18 cellular contexts compared by ENCODE assay signal in the genomic region with DNA sequence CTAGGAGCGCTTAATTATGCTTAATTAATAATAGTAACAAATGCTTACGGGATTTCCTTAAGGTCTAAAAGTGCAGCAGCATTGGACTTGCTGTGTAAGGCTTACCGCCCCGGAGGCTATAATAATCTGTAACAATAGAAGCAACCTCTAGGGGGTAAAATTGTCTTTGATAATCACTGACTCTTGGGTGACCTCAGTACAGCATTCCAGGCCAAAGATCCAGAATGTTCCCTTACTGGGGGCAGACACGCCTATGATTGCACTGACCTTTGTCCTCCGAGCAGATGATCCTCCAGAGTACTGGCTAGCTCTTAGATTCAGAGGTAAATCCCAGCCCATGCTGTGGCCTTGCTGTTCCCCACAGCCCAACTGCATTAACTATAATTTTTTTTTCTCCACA. TPM values are rescaled to one million over a fixed set of nuclear protein-coding genes. Genes with fewer than 3 reads are reported as not detected.
DNase-seq lines count a peak whose midpoint lies in the region; ATAC-seq, FAIRE-seq and TF ChIP-seq lines count a peak whose summit lies in the region.
"Had no signal": no experiment of that assay in that cellular context is flagged by ENCODE, and none has a peak within 500 bp of the region (broad histone marks: within the 10 kb centered on the region; RNA-seq: fewer than 3 reads in every experiment).

No MANE protein-coding gene starts in this region.

- BruUV-seq in MCF 10A (replicated peaks; lab: Mats Ljungman, UMichigan) (no TSS peak), mammary epithelial cell (replicated peaks; lab: Mats Ljungman, UMichigan) (no TSS peak)

- no peak overlapping the region for H3K9ac ChIP-seq in mammary epithelial cell (ENCODE audit: insufficient read depth, low read length)
- no peak overlapping the region for H3K9ac ChIP-seq in liver (ENCODE audit: low read depth in 1 of 2, low read length in 2 of 2)

- in situ Hi-C loops in mammary epithelial cell (cut with MboI; ENCODE audit: low sequenced_read_pairs in 2 of 2): no loop called here

- H3K4me3 ChIP-seq in mammary epithelial cell (replicated peaks in 1 of 3; ENCODE audit: insufficient read depth in 1 of 3, low read depth in 2 of 3, low read length in 3 of 3) (no peak overlapping the region), breast epithelium (no peak overlapping the region), liver (ENCODE audit: low read depth in 1 of 3, low read length in 3 of 3) (no peak overlapping the region)
- H3K4me3 ChIP-seq: PC-9, skin epidermis, thoracic aorta had no signal

- no peak overlapping the region for H3K27ac ChIP-seq in mammary epithelial cell (ENCODE audit: insufficient read depth, low read depth, low read length)
- H3K27ac ChIP-seq in breast epithelium: peak overlapping the region; percentile 23 to 45
- H3K27ac ChIP-seq in liver (ENCODE audit: low read depth in 1 of 2, low read length in 2 of 2): no peak overlapping the region
- H3K27ac ChIP-seq: PC-9, thoracic aorta had no signal

- CTCF ChIA-PET in MCF 10A (lab: Yijun Ruan, JAX): interaction anchor here (0.7 kb wide), 1 partner anchor 608 kb away, joined by 3 read pairs; no protein-coding TSS in a partner anchor
- CTCF ChIA-PET in mammary epithelial cell (lab: Charles Lee; ENCODE audit: low non-redundant PET): no interaction called here

- DNase-seq in MCF 10A (ENCODE audit: unreplicated experiment) (no peak), mammary epithelial cell (no peak), breast epithelium (ENCODE audit: low spot score in 2 of 2) (no peak), SHP77 treated with DMSO at 0.1 percent for 48 hours (lab: John Stamatoyannopoulos, UW) (no peak), GM12891 (ENCODE audit: insufficient read length, low spot score) (no peak), amniotic stem cell (lab: John Stamatoyannopoulos, UW) (no peak)
- DNase-seq: ACHN; activated CD4-positive, alpha-beta memory T cell treated with anti-CD3 and anti-CD28 coated beads for 36 hours; activated effector memory CD4-positive, alpha-beta T cell treated with anti-CD3 and anti-CD28 coated beads, Interleukin-2, amount 50 U/mL, for 16 hours; DND-41; islet precursor cell; PC-9 had no signal

- TF ChIP-seq CTCF in MCF 10A (IDR thresholded peaks at IDR 0.05; ENCODE audit: unreplicated experiment): no peak
- no peak for TF ChIP-seq CTCF in mammary epithelial cell (conservative IDR thresholded peaks at IDR 0.05 in 1 of 2, IDR thresholded peaks at IDR 0.05 in 1 of 2; ENCODE audit: extremely low read depth in 1 of 2, insufficient read depth in 1 of 2, low read depth in 1 of 2, low read length in 2 of 2)
- TF ChIP-seq CTCF in breast epithelium (IDR thresholded peaks at IDR 0.05): peak in 1 of 3 donors; percentile 35
- no peak for TF ChIP-seq CTCF in liver (IDR thresholded peaks at IDR 0.05; ENCODE audit: low read depth, low read length, missing input control)

- WGBS in mammary epithelial cell (ENCODE audit: low coverage, missing lambda C conversion rate): 83% methylated on average over 6 of the region's 6 CpGs
- whole genome bisulfite sequencing in liver: 69% methylated on average over 6 of the region's 6 CpGs

- H3K36me3 Mint-ChIP-seq in MCF 10A (ENCODE audit: insufficient read depth, unreplicated experiment): peaks cover 40% of the 10 kb centered on the region

- H3K9me3 Mint-ChIP-seq in MCF 10A (ENCODE audit: unreplicated experiment): no peaks in the 10 kb centered on the region
- H3K9me3 Mint-ChIP-seq: activated CD4-positive, alpha-beta memory T cell treated with anti-CD3 and anti-CD28 coated beads for 36 hours; nephron had no signal

- ATAC-seq in GM21447 (IDR thresholded peaks at IDR 0.05; ENCODE audit: unreplicated experiment): no peak

- FAIRE-seq in GM12891 (lab: Jason Lieb, UNC): no peak
- FAIRE-seq: colon had no signal

- no peaks in the 10 kb centered on the region for H3K27me3 Mint-ChIP-seq in MCF 10A (ENCODE audit: insufficient read depth, unreplicated experiment)
- H3K27me3 Mint-ChIP-seq: activated CD4-positive, alpha-beta memory T cell treated with anti-CD3 and anti-CD28 coated beads for 36 hours had no signal

- intact Hi-C loops in MCF 10A (cut with micrococcal nuclease): no loop called here
- intact Hi-C loops in mammary epithelial cell (cut with micrococcal nuclease): no loop called here
- intact Hi-C loops in breast epithelium (cut with DNase I; ENCODE audit: low total_unique reads): no loop called here

- H3K36me3 ChIP-seq in mammary epithelial cell (ENCODE audit: insufficient read depth, low read length) (peaks cover 28% of the 10 kb centered on the region), breast epithelium (peaks cover 7% of the 10 kb centered on the region), liver (ENCODE audit: control insufficient read depth in 4 of 4, insufficient read depth in 3 of 4, low read depth in 1 of 4, low read length in 3 of 4) (peaks cover 0 to 28% (median 21%) of the 10 kb centered on the region in 4 donors)

- dilution Hi-C loops in mammary epithelial cell (cut with HindIII; ENCODE audit: low sequenced_read_pairs): no loop called here

- H4K20me1 ChIP-seq in mammary epithelial cell (ENCODE audit: insufficient read depth, low read length): no peaks in the 10 kb centered on the region

- H3K27me3 ChIP-seq in mammary epithelial cell (ENCODE audit: insufficient read depth, low read length): no peaks in the 10 kb centered on the region
- H3K27me3 ChIP-seq in breast epithelium: no peaks in the 10 kb centered on the region
- H3K27me3 ChIP-seq in liver (ENCODE audit: control insufficient read depth in 4 of 4, insufficient read depth in 4 of 4, low read length in 3 of 4): no peaks in the 10 kb centered on the region

- POLR2A ChIA-PET in MCF 10A (lab: Yijun Ruan, JAX): no interaction called here

- TF ChIP-seq RAD21 in liver (IDR thresholded peaks at IDR 0.05): peak; percentile 42 to 50

- peak overlapping the region; percentile 39 for H3K27ac Mint-ChIP-seq in MCF 10A (ENCODE audit: low read depth, unreplicated experiment)
- H3K27ac Mint-ChIP-seq: activated CD4-positive, alpha-beta memory T cell treated with anti-CD3 and anti-CD28 coated beads for 36 hours; nephron had no signal

- H3K4me1 ChIP-seq in mammary epithelial cell (ENCODE audit: insufficient read depth, low read length) (no peaks in the 10 kb centered on the region), breast epithelium (no peaks in the 10 kb centered on the region), liver (ENCODE audit: control insufficient read depth in 4 of 4, insufficient read depth in 4 of 4, low read length in 3 of 4) (peaks cover 0 to 2% (median 0%) of the 10 kb centered on the region in 4 donors)

- no peak overlapping the region for H3K4me2 ChIP-seq in mammary epithelial cell (ENCODE audit: insufficient read depth, low read depth, low read length)
- H3K4me2 ChIP-seq: PC-9 had no signal

- H3K4me1 Mint-ChIP-seq in MCF 10A (ENCODE audit: insufficient read depth, unreplicated experiment): no peaks in the 10 kb centered on the region
- H3K4me1 Mint-ChIP-seq: nephron had no signal

- H3K9me3 ChIP-seq in mammary epithelial cell (replicated peaks; ENCODE audit: insufficient read depth, low read length): no peaks in the 10 kb centered on the region
- H3K9me3 ChIP-seq in breast epithelium: no peaks in the 10 kb centered on the region
- H3K9me3 ChIP-seq in liver (ENCODE audit: control insufficient read depth in 4 of 4, low read length in 3 of 4): no peaks in the 10 kb centered on the region
- H3K9me3 ChIP-seq: thoracic aorta had no signal

- no peaks in the 10 kb centered on the region for H3K79me2 ChIP-seq in mammary epithelial cell (ENCODE audit: insufficient read depth, low read length)

- TF ChIP-seq POLR2A in breast epithelium (IDR thresholded peaks at IDR 0.05) (no peak), GM12891 (IDR thresholded peaks at IDR 0.05; ENCODE audit: low read depth, low read length) (no peak)

- no peak overlapping the region for H3K4me3 Mint-ChIP-seq in MCF 10A (ENCODE audit: unreplicated experiment)
- H3K4me3 Mint-ChIP-seq: activated CD4-positive, alpha-beta memory T cell treated with anti-CD3 and anti-CD28 coated beads for 36 hours; nephron had no signal

- no peak overlapping the region for H2AFZ ChIP-seq in mammary epithelial cell (ENCODE audit: low read depth, low read length)
- H2AFZ ChIP-seq: PC-9 had no signal

TF ChIP-seq in liver, 16 proteins besides CTCF, POLR2A, EP300 and RAD21 (continues in another document):
- TF ChIP-seq NR2F2 (IDR thresholded peaks at IDR 0.05) (peak; percentile 86), FOXA2 (IDR thresholded peaks at IDR 0.05) (no peak), GABPA (IDR thresholded peaks at IDR 0.05 in 1 of 2, conservative IDR thresholded peaks at IDR 0.05 in 1 of 2) (no peak), SP1 (IDR thresholded peaks at IDR 0.05) (peak; percentile 74), EGR1 (IDR thresholded peaks at IDR 0.05; ENCODE audit: low read depth in 2 of 2) (no peak), JUND (IDR thresholded peaks at IDR 0.05) (no peak), TAF1 (conservative IDR thresholded peaks at IDR 0.05) (no peak)

TF ChIP-seq in GM12891, 5 proteins besides CTCF, POLR2A, EP300 and RAD21:
- no peak for TF ChIP-seq SPI1 (IDR thresholded peaks at IDR 0.05; ENCODE audit: low read depth, low read length)
- no peak for TF ChIP-seq POLR2AphosphoS5 (IDR thresholded peaks at IDR 0.05; ENCODE audit: low read depth, low read length)
- TF ChIP-seq PAX5 (IDR thresholded peaks at IDR 0.05; ENCODE audit: insufficient read depth, low read length, severe bottlenecking): no peak
- TF ChIP-seq TAF1 (IDR thresholded peaks at IDR 0.05; ENCODE audit: low read depth, low read length): no peak
- TF ChIP-seq POU2F2 (IDR thresholded peaks at IDR 0.05; ENCODE audit: low read depth, low read length): no peak

RNA-seq across cellular contexts. Expression of a gene that starts 16.5 kb away (rescaled TPM):
- total RNA-seq in MCF 10A (2022) (40.0 and 41.4 TPM in 2 replicates), mammary epithelial cell (10 to 100 TPM; 10.5 to 32.1 TPM), breast epithelium (10 to 100 TPM; 23.1 to 38.4 (median 28.8) TPM), liver (10 to 100 TPM; 14.7 to 25.9 TPM)
- polyA plus RNA-seq in mammary epithelial cell (18.1 TPM), liver (10 to 100 TPM; 22.5 to 26.9 TPM)
- 4.9 TPM for polyA minus RNA-seq in mammary epithelial cell
- polyA plus RNA-seq in GM12891 (2012; ENCODE audit: low read depth, missing spikeins): 116 TPM

RNA-seq across cellular contexts. Expression of a gene that starts 22.3 kb away (rescaled TPM):
- not detected in 2 replicates for total RNA-seq in MCF 10A (2022)
- total RNA-seq in mammary epithelial cell: not detected
- not detected for polyA plus RNA-seq in mammary epithelial cell
- not detected for polyA minus RNA-seq in mammary epithelial cell
- total RNA-seq in breast epithelium: 1 to 10 TPM in 1 of 3 donors, under 1 TPM in 2; 0.73 to 1.3 (median 0.98) TPM
- under 1 TPM in 1 of 2 donors, not detected in 1; 0.08 TPM for total RNA-seq in liver
- polyA plus RNA-seq in liver: under 1 TPM in 1 of 2 donors, not detected in 1; 0.07 TPM
- polyA plus RNA-seq in GM12891 (2012; ENCODE audit: low read depth, missing spikeins): 0.28 TPM
- total RNA-seq: PC-9 had no signal

Comparison
In these comparisons a context has a peak if more than half of its experiments do, and no peak if none do; other contexts are left out.
1. H3K27ac ChIP-seq: peak in breast epithelium (2 of 2); none in mammary epithelial cell (single experiment) and liver (0 of 2).